Comparison of ENCODE assay signal across 8 cellular contexts in genomic region chr2:177393824-177394614, GRCh38. TPM values are rescaled to one million over a fixed set of nuclear protein-coding genes. Genes with fewer than 3 reads are reported as not detected.
A peak's percentile ranks its signal among the peaks of the same experiment; 100 is the strongest.
DNase-seq lines count a peak whose midpoint lies in the region; ATAC-seq and TF ChIP-seq lines count a peak whose summit lies in the region.

No MANE protein-coding gene starts in this region.

- peaks cover 11% of the 10 kb centered on the region for H3K36me3 Mint-ChIP-seq in T-helper 1 cell treated with Interleukin-12 subunit alpha and Interleukin-12 subunit beta and Interleukin-4 antibody, amounts not matched to agents 30 μg/mL and 1 μg/mL, for 36 hours (ENCODE audit: low read depth)
- peaks cover 17% of the 10 kb centered on the region for H3K36me3 Mint-ChIP-seq in activated B cell treated with CpG ODN at 0.5 μM for 24 hours (ENCODE audit: low read depth)
- H3K36me3 Mint-ChIP-seq in stimulated activated memory B cell treated with anti-CD40 and anti-IgM and Interleukin-4, amounts not matched to agents 10 μg/mL and 1 μg/mL and 100 μg/mL, for 72 hours = peaks cover 27% of the 10 kb centered on the region

- no peak for TF ChIP-seq CTCF in activated B cell treated with CpG ODN at 0.5 μM for 24 hours (IDR thresholded peaks at IDR 0.05)
- no peak for TF ChIP-seq CTCF in hepatocyte (IDR thresholded peaks at IDR 0.05; ENCODE audit: poor library complexity)

- POLR2A ChIA-PET in activated B cell treated with CpG ODN at 0.5 μM for 24 hours (lab: Charles Lee) = interaction anchor here (1.0 to 1.6 kb wide), 2 partner anchors 182 to 229 kb away, joined by 5 read pairs; no protein-coding TSS in a partner anchor

- DNase-seq in T-helper 1 cell (no peak), activated B cell treated with CpG ODN at 0.5 μM for 24 hours (no peak), hepatocyte (ENCODE audit: low spot score) (no peak), NCI-H1436 treated with DMSO at 0.1 percent for 48 hours (lab: John Stamatoyannopoulos, UW) (no peak), dermis blood vessel endothelial cell (no peak)

- peak overlapping the region; percentile 93 for H3K4me2 ChIP-seq in hepatocyte

- peaks cover 18% of the 10 kb centered on the region for H3K4me1 ChIP-seq in hepatocyte (ENCODE audit: insufficient read depth)

- H3K4me3 ChIP-seq in hepatocyte = peak overlapping the region; percentile 73

- intact Hi-C loops in activated B cell treated with CpG ODN at 0.5 μM for 24 hours (cut with micrococcal nuclease) = loop anchor here (2.0 to 5.0 kb wide), 4 partner anchors 17 to 223 kb away; a partner anchor contains a TSS

- H3K27ac Mint-ChIP-seq in T-helper 1 cell treated with Interleukin-12 subunit alpha and Interleukin-12 subunit beta and Interleukin-4 antibody, amounts not matched to agents 30 μg/mL and 1 μg/mL, for 36 hours = no peak overlapping the region
- no peak overlapping the region for H3K27ac Mint-ChIP-seq in activated B cell treated with CpG ODN at 0.5 μM for 24 hours
- peak overlapping the region; percentile 91 for H3K27ac Mint-ChIP-seq in stimulated activated memory B cell treated with anti-CD40 and anti-IgM and Interleukin-4, amounts not matched to agents 10 μg/mL and 1 μg/mL and 100 μg/mL, for 72 hours

- peaks cover 3% of the 10 kb centered on the region for H4K20me1 ChIP-seq in hepatocyte (ENCODE audit: insufficient read depth, poor library complexity, severe bottlenecking)

- CTCF ChIA-PET in activated B cell treated with CpG ODN at 0.5 μM for 24 hours (lab: Charles Lee) = interaction anchor here (1.3 to 4.3 kb wide), 4 partner anchors 22 to 245 kb away, joined by 6 to 19 read pairs (median 8); no protein-coding TSS in a partner anchor

- no peaks in the 10 kb centered on the region for H3K27me3 ChIP-seq in hepatocyte

- H3K9me3 Mint-ChIP-seq in T-helper 1 cell treated with Interleukin-12 subunit alpha and Interleukin-12 subunit beta and Interleukin-4 antibody, amounts not matched to agents 30 μg/mL and 1 μg/mL, for 36 hours = no peaks in the 10 kb centered on the region
- no peaks in the 10 kb centered on the region for H3K9me3 Mint-ChIP-seq in activated B cell treated with CpG ODN at 0.5 μM for 24 hours
- H3K9me3 Mint-ChIP-seq in stimulated activated memory B cell treated with anti-CD40 and anti-IgM and Interleukin-4, amounts not matched to agents 10 μg/mL and 1 μg/mL and 100 μg/mL, for 72 hours = no peaks in the 10 kb centered on the region

- no peaks in the 10 kb centered on the region for H3K36me3 ChIP-seq in hepatocyte (replicated peaks; ENCODE audit: insufficient read depth, low read depth)

- no peaks in the 10 kb centered on the region for H3K9me3 ChIP-seq in hepatocyte (ENCODE audit: low read depth)

- peaks cover 50% of the 10 kb centered on the region for H3K79me2 ChIP-seq in hepatocyte

- H3K4me1 Mint-ChIP-seq in T-helper 1 cell treated with Interleukin-12 subunit alpha and Interleukin-12 subunit beta and Interleukin-4 antibody, amounts not matched to agents 30 μg/mL and 1 μg/mL, for 36 hours (ENCODE audit: low read depth) = peaks cover 51% of the 10 kb centered on the region
- H3K4me1 Mint-ChIP-seq in activated B cell treated with CpG ODN at 0.5 μM for 24 hours = peaks cover 48% of the 10 kb centered on the region
- H3K4me1 Mint-ChIP-seq in stimulated activated memory B cell treated with anti-CD40 and anti-IgM and Interleukin-4, amounts not matched to agents 10 μg/mL and 1 μg/mL and 100 μg/mL, for 72 hours = peaks cover 74% of the 10 kb centered on the region

- ATAC-seq in activated B cell treated with CpG ODN at 0.5 μM for 24 hours (ENCODE audit: low read depth) = no peak
- ATAC-seq in stimulated activated memory B cell treated with anti-CD40 and anti-IgM and Interleukin-4, amounts not matched to agents 10 μg/mL and 1 μg/mL and 100 μg/mL, for 72 hours = no peak
- ATAC-seq in GM18498 (IDR thresholded peaks at IDR 0.05; ENCODE audit: unreplicated experiment) = no peak

- H3K4me3 Mint-ChIP-seq in T-helper 1 cell treated with Interleukin-12 subunit alpha and Interleukin-12 subunit beta and Interleukin-4 antibody, amounts not matched to agents 30 μg/mL and 1 μg/mL, for 36 hours = peak overlapping the region; percentile 86
- H3K4me3 Mint-ChIP-seq in activated B cell treated with CpG ODN at 0.5 μM for 24 hours = peak overlapping the region; percentile 92
- peak overlapping the region; percentile 99 for H3K4me3 Mint-ChIP-seq in stimulated activated memory B cell treated with anti-CD40 and anti-IgM and Interleukin-4, amounts not matched to agents 10 μg/mL and 1 μg/mL and 100 μg/mL, for 72 hours

- no peak overlapping the region for H2AFZ ChIP-seq in hepatocyte

- WGBS in hepatocyte (ENCODE audit: low lambda C conversion rate, missing lambda C conversion rate) = 71% methylated on average over 8 of the region's 8 CpGs

- peak overlapping the region; percentile 36 for H3K27ac ChIP-seq in hepatocyte

- H3K9me2 ChIP-seq in hepatocyte (replicated peaks; ENCODE audit: insufficient read depth) = no peaks in the 10 kb centered on the region

- H3K27me3 Mint-ChIP-seq in T-helper 1 cell treated with Interleukin-12 subunit alpha and Interleukin-12 subunit beta and Interleukin-4 antibody, amounts not matched to agents 30 μg/mL and 1 μg/mL, for 36 hours (ENCODE audit: low read depth) = no peaks in the 10 kb centered on the region
- H3K27me3 Mint-ChIP-seq in activated B cell treated with CpG ODN at 0.5 μM for 24 hours = no peaks in the 10 kb centered on the region
- H3K27me3 Mint-ChIP-seq in stimulated activated memory B cell treated with anti-CD40 and anti-IgM and Interleukin-4, amounts not matched to agents 10 μg/mL and 1 μg/mL and 100 μg/mL, for 72 hours = no peaks in the 10 kb centered on the region

RNA-seq across cellular contexts. Expression of gene AGPS, which starts 1.4 kb away (rescaled TPM):
- total RNA-seq in activated B cell treated with CpG ODN at 0.5 μM for 24 hours = 29.0 and 29.9 TPM in 2 replicates
- total RNA-seq in hepatocyte = 36.1 and 43.7 TPM in 2 replicates
- 22.4 and 26.6 TPM in 2 replicates for polyA plus RNA-seq in hepatocyte
- total RNA-seq in dermis blood vessel endothelial cell = 96.8 and 108 TPM in 2 replicates
